Comparison of ENCODE assay signal across 8 cellular contexts in genomic region chr21:8245642-8246449, GRCh38.
DNase-seq lines count a peak whose midpoint lies in the region; ATAC-seq, FAIRE-seq and TF ChIP-seq lines count a peak whose summit lies in the region.
"Not testable (repeated sequence)": the region's sequence is repeated elsewhere in the genome, so short reads cannot be mapped to it uniquely, and the experiment has no call there.

No MANE protein-coding gene starts in this region.

- H3K27ac ChIP-seq in DND-41 (ENCODE audit: low read length); pancreas: not testable (repeated sequence)

- H3K9me3 ChIP-seq in DND-41 (ENCODE audit: insufficient read depth, low read length, severe bottlenecking); T-helper 17 cell (ENCODE audit: control insufficient read depth, low read length, poor library complexity, severe bottlenecking); pancreas: not testable (repeated sequence)

- not testable (repeated sequence) for H3K79me2 ChIP-seq in DND-41 (ENCODE audit: insufficient read depth, low read length)

- not testable (repeated sequence) for DNase-seq in DND-41; T-helper 17 cell; Right ventricle myocardium inferior (ENCODE audit: missing footprints); pancreas

- not testable (repeated sequence) for H3K36me3 Mint-ChIP-seq in T-helper 17 cell (ENCODE audit: low read depth)

- not testable (repeated sequence) for FAIRE-seq in pancreas (lab: Jason Lieb, UNC)

- ATAC-seq in DND-41 (ENCODE audit: insufficient read depth, low read depth), result peak; percentile 80
- ATAC-seq in GM19324 (IDR thresholded peaks at IDR 0.05; ENCODE audit: low FRiP score, unreplicated experiment), result peak; percentile 74
- ATAC-seq in GM21576 (IDR thresholded peaks at IDR 0.05; ENCODE audit: unreplicated experiment), result peak; percentile 74
- peak; percentile 78 for ATAC-seq in HG02885 (IDR thresholded peaks at IDR 0.05; ENCODE audit: poor library complexity, unreplicated experiment)
- ATAC-seq in HG03342 (IDR thresholded peaks at IDR 0.05; ENCODE audit: unreplicated experiment), result peak; percentile 67
- ATAC-seq in T-helper 17 cell, result peak; percentile 73
- ATAC-seq in Right ventricle myocardium inferior, result peak; percentile 87
- peak; percentile 64 to 83 (median 75) for ATAC-seq in pancreas

- H3K27ac Mint-ChIP-seq in T-helper 17 cell, result not testable (repeated sequence)

- not testable (repeated sequence) for H3K27me3 Mint-ChIP-seq in T-helper 17 cell

- not testable (repeated sequence) for H3K9ac ChIP-seq in DND-41 (ENCODE audit: low read depth, low read length)

- H3K27me3 ChIP-seq in DND-41 (ENCODE audit: insufficient read depth, low read length, poor library complexity); pancreas: not testable (repeated sequence)

- not testable (repeated sequence) for H3K4me3 ChIP-seq in DND-41 (ENCODE audit: low read depth in 1 of 2, low read length in 2 of 2); pancreas

- TF ChIP-seq CTCF in DND-41 (IDR thresholded peaks at IDR 0.05; ENCODE audit: borderline replicate concordance, extremely low read depth, low read length, poor library complexity, severe bottlenecking); pancreas (IDR thresholded peaks at IDR 0.05): not testable (repeated sequence)

- no CpG with 5 or more reads among the region's 43 CpGs for WGBS in pancreas, 2 donors

- H3K36me3 ChIP-seq in DND-41 (ENCODE audit: insufficient read depth, low read length); pancreas: not testable (repeated sequence)

- H3K4me1 Mint-ChIP-seq in T-helper 17 cell, result not testable (repeated sequence)

- H3K4me2 ChIP-seq in DND-41 (ENCODE audit: insufficient read depth, low read length), result not testable (repeated sequence)

- not testable (repeated sequence) for H3K4me3 Mint-ChIP-seq in T-helper 17 cell

- H2AFZ ChIP-seq in DND-41 (ENCODE audit: low read depth, low read length), result not testable (repeated sequence)

- intact Hi-C loops in Right ventricle myocardium inferior (cut with DNase I); pancreas (cut with DNase I): not testable (repeated sequence)

- H4K20me1 ChIP-seq in DND-41 (ENCODE audit: insufficient read depth, low read length), result not testable (repeated sequence)

- not testable (repeated sequence) for H3K4me1 ChIP-seq in DND-41 (ENCODE audit: insufficient read depth, low read length); pancreas
